ENCODE assay signal across 30 cellular contexts in the genomic region with DNA sequence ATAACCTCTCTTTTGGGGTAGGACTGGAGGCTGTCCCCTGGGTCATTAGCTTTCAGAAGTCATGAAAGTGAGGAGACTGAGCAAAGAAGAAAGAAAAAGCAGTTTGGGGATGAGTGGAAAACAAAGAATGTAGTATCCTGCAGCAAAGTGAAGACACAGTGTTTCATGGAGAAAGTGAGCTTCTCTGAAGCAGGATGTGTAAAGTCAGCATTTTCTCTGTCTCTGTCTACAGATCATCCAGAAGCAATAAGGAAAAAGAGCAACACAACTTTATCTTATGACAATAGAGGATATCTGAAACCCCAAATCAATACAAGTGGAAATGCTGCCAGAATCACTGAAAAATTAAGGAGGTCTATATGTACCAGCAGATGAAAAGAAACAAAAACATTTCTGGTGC.
"Had no signal": no experiment of that assay in that cellular context is flagged by ENCODE, and none has a peak within 500 bp of the region (broad histone marks: within the 10 kb centered on the region; RNA-seq: fewer than 3 reads in every experiment).

No MANE protein-coding gene starts in this region.

- H3K4me3 ChIP-seq: ascending aorta, cardiac muscle cell had no signal

- H3K36me3 ChIP-seq: ascending aorta, cardiac muscle cell had no signal

- H3K4me1 ChIP-seq: ascending aorta had no signal

- H3K27ac ChIP-seq: ascending aorta, cardiac muscle cell, VCaP had no signal

- FAIRE-seq: bronchial epithelial cell, TTC549 had no signal

- H3K27me3 ChIP-seq: ascending aorta, cardiac muscle cell had no signal

- ATAC-seq: activated CD8-positive, alpha-beta T cell treated with anti-CD3 and anti-CD28 coated beads for 36 hours; activated naive CD8-positive, alpha-beta T cell treated with anti-CD3 and anti-CD28 coated beads, Interleukin-2, amount 50 U/mL, for 24 hours; activated T-cell treated with anti-CD3 and anti-CD28 coated beads, Interleukin-2, amount 50 U/mL, for 4 hours had no signal

- DNase-seq: activated B cell treated with CpG ODN at 0.5 μM for 24 hours; activated CD4-positive, alpha-beta memory T cell treated with anti-CD3 and anti-CD28 coated beads for 36 hours; activated CD4-positive, alpha-beta T cell treated with anti-CD3 and anti-CD28 coated beads for 4 hours; activated CD4-positive, alpha-beta T cell treated with anti-CD3 and anti-CD28 coated beads, Interleukin-2, amount 10 ng/mL, durations not matched to agents 24 days and 14 days; activated CD4-positive, alpha-beta T cell treated with anti-CD3 and anti-CD28 coated beads, Interleukin-2, amount 50 U/mL, for 1 hour; activated CD4-positive, alpha-beta T cell treated with anti-CD3 and anti-CD28 coated beads, Interleukin-2, amount 50 U/mL, for 4 hours; activated CD4-positive, CD25-positive, alpha-beta regulatory T cell treated with anti-CD3 and anti-CD28 coated beads, Interleukin-2, amount 50 U/mL, for 72 hours; activated CD8-positive, alpha-beta memory T cell treated with anti-CD3 and anti-CD28 coated beads, Interleukin-2, amount 50 U/mL, for 4 hours; activated CD8-positive, alpha-beta T cell treated with anti-CD3 and anti-CD28 coated beads for 36 hours; activated effector memory CD4-positive, alpha-beta T cell treated with Interleukin-2 at 50 U/mL for 16 hours; activated gamma-delta T cell; activated naive CD4-positive, alpha-beta T cell treated with anti-CD3 and anti-CD28 coated beads, Interleukin-2, amount 10 ng/mL, durations not matched to agents 7 days and 5 days; activated naive CD4-positive, alpha-beta T cell treated with Interleukin-2 at 50 U/mL for 16 hours; activated naive CD8-positive, alpha-beta T cell treated with anti-CD3 and anti-CD28 coated beads, Interleukin-2, amount 10 ng/mL, durations not matched to agents 7 days and 5 days; activated naive CD8-positive, alpha-beta T cell treated with anti-CD3 and anti-CD28 coated beads, Interleukin-2, amount 50 U/mL, for 24 hours; activated T-cell treated with anti-CD3 and anti-CD28 coated beads for 4 hours; activated T-cell treated with anti-CD3 and anti-CD28 coated beads, Interleukin-2, amount 50 U/mL, for 1 hour; activated T-cell treated with anti-CD3 and anti-CD28 coated beads, Interleukin-2, amount 50 U/mL, for 4 hours; amygdala; anterior cingulate cortex; caudate nucleus; cerebellar nuclear complex; T-helper 1 cell; T-helper 2 cell; T-helper 9 cell had no signal
